ENCODE assay signal across 1 cellular context in the genomic region with DNA sequence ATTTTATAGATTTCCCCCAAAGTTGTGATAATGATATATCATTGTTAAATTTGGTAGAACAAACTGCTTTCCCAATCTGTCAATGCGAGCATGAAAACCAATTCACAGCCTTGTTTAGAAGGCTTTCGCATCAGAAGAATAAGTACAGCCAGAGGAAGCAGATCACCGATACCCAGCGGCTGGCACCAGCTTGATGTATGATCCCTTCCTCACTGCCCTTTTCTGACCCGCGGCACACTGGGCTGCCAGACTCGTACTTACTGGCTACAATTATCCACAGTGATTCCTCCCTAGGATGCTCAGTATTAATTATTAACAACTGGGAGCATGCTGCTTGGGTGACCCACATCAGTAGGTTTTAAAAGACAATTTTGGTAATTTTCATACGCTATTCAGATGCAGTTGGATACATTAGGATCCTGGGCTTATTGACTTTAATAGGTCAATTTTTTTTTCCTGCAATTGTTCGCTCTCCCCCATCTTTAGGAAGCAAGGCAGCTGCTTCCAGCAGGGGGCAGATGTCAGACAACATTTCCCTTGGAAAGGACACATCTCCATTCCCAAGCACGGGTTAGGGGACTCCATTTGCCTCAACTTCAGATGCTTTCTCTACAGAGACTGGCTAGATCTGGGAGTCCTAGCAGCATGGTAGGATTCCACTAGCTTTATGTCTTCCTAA.
TF ChIP-seq lines count a peak whose summit lies in the region.

No MANE protein-coding gene starts in this region.

TF ChIP-seq in IMR-90, 13 proteins besides CTCF, POLR2A, EP300 and RAD21 (continued from another document):
- TF ChIP-seq, protein P1, sequence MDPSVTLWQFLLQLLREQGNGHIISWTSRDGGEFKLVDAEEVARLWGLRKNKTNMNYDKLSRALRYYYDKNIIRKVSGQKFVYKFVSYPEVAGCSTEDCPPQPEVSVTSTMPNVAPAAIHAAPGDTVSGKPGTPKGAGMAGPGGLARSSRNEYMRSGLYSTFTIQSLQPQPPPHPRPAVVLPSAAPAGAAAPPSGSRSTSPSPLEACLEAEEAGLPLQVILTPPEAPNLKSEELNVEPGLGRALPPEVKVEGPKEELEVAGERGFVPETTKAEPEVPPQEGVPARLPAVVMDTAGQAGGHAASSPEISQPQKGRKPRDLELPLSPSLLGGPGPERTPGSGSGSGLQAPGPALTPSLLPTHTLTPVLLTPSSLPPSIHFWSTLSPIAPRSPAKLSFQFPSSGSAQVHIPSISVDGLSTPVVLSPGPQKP (IDR thresholded peaks at IDR 0.05; ENCODE audit: borderline replicate concordance, low read depth, low read length), result no peak
- TF ChIP-seq MAFK (IDR thresholded peaks at IDR 0.05; ENCODE audit: low read depth, low read length), result no peak
- TF ChIP-seq CEBPB (IDR thresholded peaks at IDR 0.05; ENCODE audit: low read depth, low read length), result no peak
- TF ChIP-seq CHD1 (IDR thresholded peaks at IDR 0.05; ENCODE audit: low read depth, low read length), result no peak
- TF ChIP-seq BHLHE40 (IDR thresholded peaks at IDR 0.05; ENCODE audit: low read depth, low read length), result no peak
- TF ChIP-seq MXI1 (IDR thresholded peaks at IDR 0.05; ENCODE audit: borderline replicate concordance, low read depth, low read length), result no peak
- TF ChIP-seq RFX5 (IDR thresholded peaks at IDR 0.05; ENCODE audit: low read depth, low read length), result no peak
